1 cellular context compared by ENCODE assay signal in the genomic region with DNA sequence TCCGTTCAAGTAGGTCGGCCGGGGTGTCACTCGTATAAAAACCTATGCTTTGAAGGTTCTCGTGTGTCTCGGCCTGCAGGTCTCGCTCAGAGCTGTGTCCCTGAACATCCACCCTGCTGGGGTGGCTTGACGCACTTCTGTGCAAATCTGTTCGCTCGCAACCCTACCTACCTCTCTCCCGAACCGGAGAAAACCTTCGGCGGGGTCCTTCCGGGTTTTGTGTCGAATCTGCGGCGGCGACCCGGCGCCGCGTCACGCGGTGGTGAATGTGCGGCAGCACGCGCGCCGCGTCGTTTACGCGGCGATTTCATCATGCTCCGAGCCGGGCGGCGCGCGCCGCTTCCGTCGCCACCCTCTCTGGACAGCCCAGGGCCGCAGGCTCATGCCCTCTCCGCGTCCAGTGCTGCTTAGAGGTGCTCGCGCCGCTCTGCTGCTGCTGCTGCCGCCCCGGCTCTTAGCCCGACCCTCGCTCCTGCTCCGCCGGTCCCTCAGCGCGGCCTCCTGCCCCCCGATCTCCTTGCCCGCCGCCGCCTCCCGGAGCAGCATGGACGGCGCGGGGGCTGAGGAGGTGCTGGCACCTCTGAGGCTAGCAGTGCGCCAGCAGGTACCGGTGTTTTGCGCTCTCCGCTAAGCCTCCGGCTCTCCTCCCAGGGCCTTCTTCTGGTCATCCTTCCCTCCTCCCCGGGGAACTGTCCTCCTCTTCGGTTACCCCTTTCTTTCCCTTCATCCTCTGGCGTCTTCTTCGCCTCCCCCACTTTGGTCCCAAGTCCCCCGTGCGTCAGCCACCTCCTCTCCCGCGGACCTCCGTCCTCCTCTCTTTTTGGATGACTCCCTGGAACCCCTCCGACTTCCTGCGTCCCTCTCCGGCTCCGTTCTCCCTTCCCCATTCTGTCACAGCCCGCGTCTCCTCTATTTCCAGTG.
TF ChIP-seq lines count a peak whose summit lies in the region.

GARS1 (plus strand) TSS at position 339 of the 921 bp plus-strand sequence; CDS start at position 383, 44 bp downstream.

TF ChIP-seq in HepG2, 621 proteins besides CTCF, POLR2A, EP300 and RAD21 (continued from another document and continues in another):
- TF ChIP-seq MTF1 (CRISPR knock-in tag; IDR thresholded peaks at IDR 0.05) (peak; percentile 61; the same call in 1 of the 2 replicates), RARA (CRISPR knock-in tag; IDR thresholded peaks at IDR 0.05) (no peak), ZNF577 (CRISPR knock-in tag; IDR thresholded peaks at IDR 0.05; ENCODE audit: borderline replicate concordance, low read depth) (no peak), NR1H2 (CRISPR knock-in tag; IDR thresholded peaks at IDR 0.05; ENCODE audit: borderline replicate concordance, low read depth) (peak; percentile 78; the same call in 1 of the 2 replicates), CHD4 (IDR thresholded peaks at IDR 0.05; ENCODE audit: borderline replicate concordance, low read length) (no peak), HNF4A (CRISPR knock-in tag; IDR thresholded peaks at IDR 0.05) (peak; percentile 54), DNMT3B (CRISPR knock-in tag; conservative IDR thresholded peaks at IDR 0.05) (no peak), SMAD3 (CRISPR knock-in tag; IDR thresholded peaks at IDR 0.05) (peak; percentile 96), ZNF354B (CRISPR knock-in tag; IDR thresholded peaks at IDR 0.05) (no peak), ASH2L (IDR thresholded peaks at IDR 0.05; ENCODE audit: insufficient read length, low read depth, low read length) (peak; percentile 100), ZNF607 (CRISPR knock-in tag; IDR thresholded peaks at IDR 0.05; ENCODE audit: borderline replicate concordance) (peak; percentile 95), ZC3H13 (CRISPR knock-in tag; IDR thresholded peaks at IDR 0.05) (peak; percentile 75), KDM5A (IDR thresholded peaks at IDR 0.05; ENCODE audit: borderline replicate concordance, low read length) (peak; percentile 86; the same call in 1 of the 2 replicates), MIER3 (CRISPR knock-in tag; IDR thresholded peaks at IDR 0.05; ENCODE audit: borderline replicate concordance) (peak; percentile 89; the same call in 1 of the 2 replicates), NCOR1 (IDR thresholded peaks at IDR 0.05; ENCODE audit: borderline replicate concordance, low read length) (peak; percentile 54; the same call in 1 of the 2 replicates), LBX2 (CRISPR knock-in tag; IDR thresholded peaks at IDR 0.05; ENCODE audit: borderline replicate concordance) (peak; percentile 66; the same call in 1 of the 2 replicates), U2AF1 (optimal IDR thresholded peaks at IDR 0.05; ENCODE audit: low read depth, low read length) (peak; percentile 92), NONO (IDR thresholded peaks at IDR 0.05) (no peak), NONO (CRISPR knock-in tag; conservative IDR thresholded peaks at IDR 0.05) (peak; percentile 95), FOXK2 (IDR thresholded peaks at IDR 0.05) (no peak), ZSCAN20 (CRISPR knock-in tag; IDR thresholded peaks at IDR 0.05; ENCODE audit: borderline replicate concordance) (peak; percentile 77), ZNF552 (CRISPR knock-in tag; IDR thresholded peaks at IDR 0.05; ENCODE audit: borderline replicate concordance) (peak; percentile 88; the same call in 1 of the 2 replicates), ATF1 (CRISPR knock-in tag; IDR thresholded peaks at IDR 0.05) (peak; percentile 94), RBAK (CRISPR knock-in tag; IDR thresholded peaks at IDR 0.05) (no peak), ZNF530 (CRISPR knock-in tag; IDR thresholded peaks at IDR 0.05; ENCODE audit: low read depth) (no peak), AKAP8 (CRISPR knock-in tag; IDR thresholded peaks at IDR 0.05) (no peak), ZBTB8A (CRISPR knock-in tag; IDR thresholded peaks at IDR 0.05; ENCODE audit: borderline replicate concordance, low read depth) (no peak), ZNF788 (CRISPR knock-in tag; IDR thresholded peaks at IDR 0.05; ENCODE audit: borderline replicate concordance) (peak; percentile 67; the same call in 1 of the 2 replicates), STAG1 (CRISPR knock-in tag; IDR thresholded peaks at IDR 0.05) (no peak), TGIF2 (CRISPR knock-in tag; IDR thresholded peaks at IDR 0.05) (peak; percentile 19; the same call in 1 of the 2 replicates), RARG (CRISPR knock-in tag; IDR thresholded peaks at IDR 0.05; ENCODE audit: low read depth) (no peak), JDP2 (CRISPR knock-in tag; IDR thresholded peaks at IDR 0.05; ENCODE audit: borderline replicate concordance) (no peak)
- TF ChIP-seq, protein P1, sequence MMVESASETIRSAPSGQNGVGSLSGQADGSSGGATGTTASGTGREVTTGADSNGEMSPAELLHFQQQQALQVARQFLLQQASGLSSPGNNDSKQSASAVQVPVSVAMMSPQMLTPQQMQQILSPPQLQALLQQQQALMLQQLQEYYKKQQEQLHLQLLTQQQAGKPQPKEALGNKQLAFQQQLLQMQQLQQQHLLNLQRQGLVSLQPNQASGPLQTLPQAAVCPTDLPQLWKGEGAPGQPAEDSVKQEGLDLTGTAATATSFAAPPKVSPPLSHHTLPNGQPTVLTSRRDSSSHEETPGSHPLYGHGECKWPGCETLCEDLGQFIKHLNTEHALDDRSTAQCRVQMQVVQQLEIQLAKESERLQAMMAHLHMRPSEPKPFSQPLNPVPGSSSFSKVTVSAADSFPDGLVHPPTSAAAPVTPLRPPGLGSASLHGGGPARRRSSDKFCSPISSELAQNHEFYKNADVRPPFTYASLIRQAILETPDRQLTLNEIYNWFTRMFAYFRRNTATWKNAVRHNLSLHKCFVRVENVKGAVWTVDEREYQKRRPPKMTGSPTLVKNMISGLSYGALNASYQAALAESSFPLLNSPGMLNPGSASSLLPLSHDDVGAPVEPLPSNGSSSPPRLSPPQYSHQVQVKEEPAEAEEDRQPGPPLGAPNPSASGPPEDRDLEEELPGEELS (CRISPR knock-in tag; IDR thresholded peaks at IDR 0.05): peak; percentile 71
- TF ChIP-seq, protein P2, sequence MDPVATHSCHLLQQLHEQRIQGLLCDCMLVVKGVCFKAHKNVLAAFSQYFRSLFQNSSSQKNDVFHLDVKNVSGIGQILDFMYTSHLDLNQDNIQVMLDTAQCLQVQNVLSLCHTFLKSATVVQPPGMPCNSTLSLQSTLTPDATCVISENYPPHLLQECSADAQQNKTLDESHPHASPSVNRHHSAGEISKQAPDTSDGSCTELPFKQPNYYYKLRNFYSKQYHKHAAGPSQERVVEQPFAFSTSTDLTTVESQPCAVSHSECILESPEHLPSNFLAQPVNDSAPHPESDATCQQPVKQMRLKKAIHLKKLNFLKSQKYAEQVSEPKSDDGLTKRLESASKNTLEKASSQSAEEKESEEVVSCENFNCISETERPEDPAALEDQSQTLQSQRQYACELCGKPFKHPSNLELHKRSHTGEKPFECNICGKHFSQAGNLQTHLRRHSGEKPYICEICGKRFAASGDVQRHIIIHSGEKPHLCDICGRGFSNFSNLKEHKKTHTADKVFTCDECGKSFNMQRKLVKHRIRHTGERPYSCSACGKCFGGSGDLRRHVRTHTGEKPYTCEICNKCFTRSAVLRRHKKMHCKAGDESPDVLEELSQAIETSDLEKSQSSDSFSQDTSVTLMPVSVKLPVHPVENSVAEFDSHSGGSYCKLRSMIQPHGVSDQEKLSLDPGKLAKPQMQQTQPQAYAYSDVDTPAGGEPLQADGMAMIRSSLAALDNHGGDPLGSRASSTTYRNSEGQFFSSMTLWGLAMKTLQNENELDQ (CRISPR knock-in tag; IDR thresholded peaks at IDR 0.05; ENCODE audit: borderline replicate concordance): no peak
- TF ChIP-seq, protein P3, sequence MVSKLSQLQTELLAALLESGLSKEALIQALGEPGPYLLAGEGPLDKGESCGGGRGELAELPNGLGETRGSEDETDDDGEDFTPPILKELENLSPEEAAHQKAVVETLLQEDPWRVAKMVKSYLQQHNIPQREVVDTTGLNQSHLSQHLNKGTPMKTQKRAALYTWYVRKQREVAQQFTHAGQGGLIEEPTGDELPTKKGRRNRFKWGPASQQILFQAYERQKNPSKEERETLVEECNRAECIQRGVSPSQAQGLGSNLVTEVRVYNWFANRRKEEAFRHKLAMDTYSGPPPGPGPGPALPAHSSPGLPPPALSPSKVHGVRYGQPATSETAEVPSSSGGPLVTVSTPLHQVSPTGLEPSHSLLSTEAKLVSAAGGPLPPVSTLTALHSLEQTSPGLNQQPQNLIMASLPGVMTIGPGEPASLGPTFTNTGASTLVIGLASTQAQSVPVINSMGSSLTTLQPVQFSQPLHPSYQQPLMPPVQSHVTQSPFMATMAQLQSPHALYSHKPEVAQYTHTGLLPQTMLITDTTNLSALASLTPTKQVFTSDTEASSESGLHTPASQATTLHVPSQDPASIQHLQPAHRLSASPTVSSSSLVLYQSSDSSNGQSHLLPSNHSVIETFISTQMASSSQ (IDR thresholded peaks at IDR 0.05; ENCODE audit: low read depth): peak; percentile 20
- TF ChIP-seq, protein P3 (CRISPR knock-in tag; IDR thresholded peaks at IDR 0.05; ENCODE audit: borderline replicate concordance): peak; percentile 90; the same call in 1 of the 2 replicates
- TF ChIP-seq, protein P4, sequence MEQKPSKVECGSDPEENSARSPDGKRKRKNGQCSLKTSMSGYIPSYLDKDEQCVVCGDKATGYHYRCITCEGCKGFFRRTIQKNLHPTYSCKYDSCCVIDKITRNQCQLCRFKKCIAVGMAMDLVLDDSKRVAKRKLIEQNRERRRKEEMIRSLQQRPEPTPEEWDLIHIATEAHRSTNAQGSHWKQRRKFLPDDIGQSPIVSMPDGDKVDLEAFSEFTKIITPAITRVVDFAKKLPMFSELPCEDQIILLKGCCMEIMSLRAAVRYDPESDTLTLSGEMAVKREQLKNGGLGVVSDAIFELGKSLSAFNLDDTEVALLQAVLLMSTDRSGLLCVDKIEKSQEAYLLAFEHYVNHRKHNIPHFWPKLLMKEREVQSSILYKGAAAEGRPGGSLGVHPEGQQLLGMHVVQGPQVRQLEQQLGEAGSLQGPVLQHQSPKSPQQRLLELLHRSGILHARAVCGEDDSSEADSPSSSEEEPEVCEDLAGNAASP (CRISPR knock-in tag; IDR thresholded peaks at IDR 0.05; ENCODE audit: borderline replicate concordance): peak; percentile 79
- TF ChIP-seq, protein P5, sequence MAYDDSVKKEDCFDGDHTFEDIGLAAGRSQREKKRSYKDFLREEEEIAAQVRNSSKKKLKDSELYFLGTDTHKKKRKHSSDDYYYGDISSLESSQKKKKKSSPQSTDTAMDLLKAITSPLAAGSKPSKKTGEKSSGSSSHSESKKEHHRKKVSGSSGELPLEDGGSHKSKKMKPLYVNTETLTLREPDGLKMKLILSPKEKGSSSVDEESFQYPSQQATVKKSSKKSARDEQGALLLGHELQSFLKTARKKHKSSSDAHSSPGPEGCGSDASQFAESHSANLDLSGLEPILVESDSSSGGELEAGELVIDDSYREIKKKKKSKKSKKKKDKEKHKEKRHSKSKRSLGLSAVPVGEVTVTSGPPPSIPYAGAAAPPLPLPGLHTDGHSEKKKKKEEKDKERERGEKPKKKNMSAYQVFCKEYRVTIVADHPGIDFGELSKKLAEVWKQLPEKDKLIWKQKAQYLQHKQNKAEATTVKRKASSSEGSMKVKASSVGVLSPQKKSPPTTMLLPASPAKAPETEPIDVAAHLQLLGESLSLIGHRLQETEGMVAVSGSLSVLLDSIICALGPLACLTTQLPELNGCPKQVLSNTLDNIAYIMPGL (CRISPR knock-in tag; IDR thresholded peaks at IDR 0.05; ENCODE audit: borderline replicate concordance in 1 of 2, low read depth in 1 of 2): peak; percentile 93 to 97
- TF ChIP-seq, protein P6, sequence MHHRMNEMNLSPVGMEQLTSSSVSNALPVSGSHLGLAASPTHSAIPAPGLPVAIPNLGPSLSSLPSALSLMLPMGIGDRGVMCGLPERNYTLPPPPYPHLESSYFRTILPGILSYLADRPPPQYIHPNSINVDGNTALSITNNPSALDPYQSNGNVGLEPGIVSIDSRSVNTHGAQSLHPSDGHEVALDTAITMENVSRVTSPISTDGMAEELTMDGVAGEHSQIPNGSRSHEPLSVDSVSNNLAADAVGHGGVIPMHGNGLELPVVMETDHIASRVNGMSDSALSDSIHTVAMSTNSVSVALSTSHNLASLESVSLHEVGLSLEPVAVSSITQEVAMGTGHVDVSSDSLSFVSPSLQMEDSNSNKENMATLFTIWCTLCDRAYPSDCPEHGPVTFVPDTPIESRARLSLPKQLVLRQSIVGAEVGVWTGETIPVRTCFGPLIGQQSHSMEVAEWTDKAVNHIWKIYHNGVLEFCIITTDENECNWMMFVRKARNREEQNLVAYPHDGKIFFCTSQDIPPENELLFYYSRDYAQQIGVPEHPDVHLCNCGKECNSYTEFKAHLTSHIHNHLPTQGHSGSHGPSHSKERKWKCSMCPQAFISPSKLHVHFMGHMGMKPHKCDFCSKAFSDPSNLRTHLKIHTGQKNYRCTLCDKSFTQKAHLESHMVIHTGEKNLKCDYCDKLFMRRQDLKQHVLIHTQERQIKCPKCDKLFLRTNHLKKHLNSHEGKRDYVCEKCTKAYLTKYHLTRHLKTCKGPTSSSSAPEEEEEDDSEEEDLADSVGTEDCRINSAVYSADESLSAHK (CRISPR knock-in tag; IDR thresholded peaks at IDR 0.05; ENCODE audit: borderline replicate concordance): peak; percentile 40; the same call in 1 of the 2 replicates
- TF ChIP-seq, protein P7, sequence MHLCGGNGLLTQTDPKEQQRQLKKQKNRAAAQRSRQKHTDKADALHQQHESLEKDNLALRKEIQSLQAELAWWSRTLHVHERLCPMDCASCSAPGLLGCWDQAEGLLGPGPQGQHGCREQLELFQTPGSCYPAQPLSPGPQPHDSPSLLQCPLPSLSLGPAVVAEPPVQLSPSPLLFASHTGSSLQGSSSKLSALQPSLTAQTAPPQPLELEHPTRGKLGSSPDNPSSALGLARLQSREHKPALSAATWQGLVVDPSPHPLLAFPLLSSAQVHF (CRISPR knock-in tag; IDR thresholded peaks at IDR 0.05): no peak
- TF ChIP-seq, protein P8, sequence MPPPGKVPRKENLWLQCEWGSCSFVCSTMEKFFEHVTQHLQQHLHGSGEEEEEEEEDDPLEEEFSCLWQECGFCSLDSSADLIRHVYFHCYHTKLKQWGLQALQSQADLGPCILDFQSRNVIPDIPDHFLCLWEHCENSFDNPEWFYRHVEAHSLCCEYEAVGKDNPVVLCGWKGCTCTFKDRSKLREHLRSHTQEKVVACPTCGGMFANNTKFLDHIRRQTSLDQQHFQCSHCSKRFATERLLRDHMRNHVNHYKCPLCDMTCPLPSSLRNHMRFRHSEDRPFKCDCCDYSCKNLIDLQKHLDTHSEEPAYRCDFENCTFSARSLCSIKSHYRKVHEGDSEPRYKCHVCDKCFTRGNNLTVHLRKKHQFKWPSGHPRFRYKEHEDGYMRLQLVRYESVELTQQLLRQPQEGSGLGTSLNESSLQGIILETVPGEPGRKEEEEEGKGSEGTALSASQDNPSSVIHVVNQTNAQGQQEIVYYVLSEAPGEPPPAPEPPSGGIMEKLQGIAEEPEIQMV (CRISPR knock-in tag; IDR thresholded peaks at IDR 0.05; ENCODE audit: low read depth): peak; percentile 68; the same call in 1 of the 2 replicates
